Comparison of ENCODE assay signal across 2 cellular contexts in genomic region chr22:49429066-49429465, GRCh38.
TF ChIP-seq lines count a peak whose summit lies in the region.

No MANE protein-coding gene starts in this region.

TF ChIP-seq in HepG2, 621 proteins besides CTCF, POLR2A, EP300 and RAD21:
- TF ChIP-seq NCOA2 (CRISPR knock-in tag; IDR thresholded peaks at IDR 0.05): no peak
- TF ChIP-seq, protein P1, sequence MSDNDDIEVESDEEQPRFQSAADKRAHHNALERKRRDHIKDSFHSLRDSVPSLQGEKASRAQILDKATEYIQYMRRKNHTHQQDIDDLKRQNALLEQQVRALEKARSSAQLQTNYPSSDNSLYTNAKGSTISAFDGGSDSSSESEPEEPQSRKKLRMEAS (IDR thresholded peaks at IDR 0.05): 0 out of 2 replicates have a peak, but pooled peaks have one; percentile 40
- TF ChIP-seq MAFK (conservative IDR thresholded peaks at IDR 0.05 in 1 of 2, IDR thresholded peaks at IDR 0.05 in 1 of 2; ENCODE audit: low read length in 2 of 2): no peak
- TF ChIP-seq ZNF672 (CRISPR knock-in tag; IDR thresholded peaks at IDR 0.05): no peak
- TF ChIP-seq NCOR1 (IDR thresholded peaks at IDR 0.05; ENCODE audit: borderline replicate concordance, low read length): no peak
- no peak for TF ChIP-seq POLR2AphosphoS2 (IDR thresholded peaks at IDR 0.05; ENCODE audit: low read depth, low read length)
- TF ChIP-seq, protein P2, sequence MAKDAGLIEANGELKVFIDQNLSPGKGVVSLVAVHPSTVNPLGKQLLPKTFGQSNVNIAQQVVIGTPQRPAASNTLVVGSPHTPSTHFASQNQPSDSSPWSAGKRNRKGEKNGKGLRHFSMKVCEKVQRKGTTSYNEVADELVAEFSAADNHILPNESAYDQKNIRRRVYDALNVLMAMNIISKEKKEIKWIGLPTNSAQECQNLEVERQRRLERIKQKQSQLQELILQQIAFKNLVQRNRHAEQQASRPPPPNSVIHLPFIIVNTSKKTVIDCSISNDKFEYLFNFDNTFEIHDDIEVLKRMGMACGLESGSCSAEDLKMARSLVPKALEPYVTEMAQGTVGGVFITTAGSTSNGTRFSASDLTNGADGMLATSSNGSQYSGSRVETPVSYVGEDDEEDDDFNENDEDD (CRISPR knock-in tag; IDR thresholded peaks at IDR 0.05; ENCODE audit: borderline replicate concordance): peak; percentile 44; the same call in 1 of the 2 replicates
- no peak for TF ChIP-seq PRDM4 (CRISPR knock-in tag; IDR thresholded peaks at IDR 0.05; ENCODE audit: borderline replicate concordance)
- no peak for TF ChIP-seq MATR3 (CRISPR knock-in tag; IDR thresholded peaks at IDR 0.05)
- TF ChIP-seq KLF9 (CRISPR knock-in tag; IDR thresholded peaks at IDR 0.05; ENCODE audit: low read depth): no peak
- no peak for TF ChIP-seq ZBTB8A (CRISPR knock-in tag; IDR thresholded peaks at IDR 0.05; ENCODE audit: borderline replicate concordance, low read depth)
- no peak for TF ChIP-seq XBP1 (CRISPR knock-in tag; IDR thresholded peaks at IDR 0.05)
- no peak for TF ChIP-seq CBX2 (IDR thresholded peaks at IDR 0.05; ENCODE audit: low read depth, low read length)
- no peak for TF ChIP-seq CBX2 (CRISPR knock-in tag; IDR thresholded peaks at IDR 0.05; ENCODE audit: low read depth)
- TF ChIP-seq, protein P3, sequence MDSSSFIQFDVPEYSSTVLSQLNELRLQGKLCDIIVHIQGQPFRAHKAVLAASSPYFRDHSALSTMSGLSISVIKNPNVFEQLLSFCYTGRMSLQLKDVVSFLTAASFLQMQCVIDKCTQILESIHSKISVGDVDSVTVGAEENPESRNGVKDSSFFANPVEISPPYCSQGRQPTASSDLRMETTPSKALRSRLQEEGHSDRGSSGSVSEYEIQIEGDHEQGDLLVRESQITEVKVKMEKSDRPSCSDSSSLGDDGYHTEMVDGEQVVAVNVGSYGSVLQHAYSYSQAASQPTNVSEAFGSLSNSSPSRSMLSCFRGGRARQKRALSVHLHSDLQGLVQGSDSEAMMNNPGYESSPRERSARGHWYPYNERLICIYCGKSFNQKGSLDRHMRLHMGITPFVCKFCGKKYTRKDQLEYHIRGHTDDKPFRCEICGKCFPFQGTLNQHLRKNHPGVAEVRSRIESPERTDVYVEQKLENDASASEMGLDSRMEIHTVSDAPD (CRISPR knock-in tag; IDR thresholded peaks at IDR 0.05): no peak

TF ChIP-seq in WTC11, 78 proteins besides CTCF, POLR2A, EP300 and RAD21:
- TF ChIP-seq ZBTB43 (CRISPR knock-in tag; IDR thresholded peaks at IDR 0.05): no peak
- no peak for TF ChIP-seq SP1 (CRISPR knock-in tag; conservative IDR thresholded peaks at IDR 0.05)
- TF ChIP-seq MLX (CRISPR knock-in tag; IDR thresholded peaks at IDR 0.05): no peak
